ENCODE assay signal across 12 cellular contexts in the genomic region with DNA sequence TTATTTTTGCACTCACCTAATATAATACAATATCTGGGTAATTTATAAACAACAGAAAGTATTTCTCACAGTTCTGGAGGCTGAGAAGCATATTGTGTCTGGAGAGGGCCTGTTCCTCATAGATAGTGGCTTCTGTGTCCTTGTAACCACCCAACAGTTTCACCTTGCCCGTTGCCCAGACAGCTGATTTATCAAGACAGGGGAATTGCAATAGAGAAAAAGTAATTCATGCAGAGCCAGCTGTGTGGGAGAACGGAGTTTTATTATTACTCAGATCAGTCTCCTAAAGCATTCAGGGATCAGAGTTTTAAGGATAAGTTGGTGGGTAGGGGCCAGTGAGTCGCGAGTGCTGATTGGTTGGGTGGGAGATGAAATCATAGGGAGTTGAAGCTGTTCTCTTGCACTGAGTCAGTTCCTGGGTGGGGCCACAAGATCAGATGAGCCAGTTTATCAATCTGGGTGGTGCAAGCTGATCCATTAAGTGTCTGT. TPM values are rescaled to one million over a fixed set of nuclear protein-coding genes. Genes with fewer than 3 reads are reported as not detected.
DNase-seq lines count a peak whose midpoint lies in the region; TF ChIP-seq lines count a peak whose summit lies in the region.
"Had no signal": no experiment of that assay in that cellular context is flagged by ENCODE, and none has a peak within 500 bp of the region (broad histone marks: within the 10 kb centered on the region; RNA-seq: fewer than 3 reads in every experiment).

No MANE protein-coding gene starts in this region.

- no peaks in the 10 kb centered on the region for H3K36me3 ChIP-seq in tibial artery

- H3K27me3 ChIP-seq in tibial artery: no peaks in the 10 kb centered on the region

- no peak overlapping the region for H3K4me3 ChIP-seq in tibial artery
- H3K4me3 ChIP-seq: GM12878 had no signal

- intact Hi-C loops in tibial artery (cut with DNase I; ENCODE audit: low total_unique reads): no loop called here

- DNase-seq in NK-92 treated with Interleukin-12 subunit alpha and Interleukin-12 subunit beta, amount 100 ng/mL, for 24 hours (lab: John Stamatoyannopoulos, UW): peak; percentile 33
- DNase-seq in NK-92 (lab: John Stamatoyannopoulos, UW; ENCODE audit: unreplicated experiment) (no peak), NCI-H226 (peak; percentile 91), amniotic epithelial cell (ENCODE audit: low read depth) (peak; percentile 91), kidney tubule cell (ENCODE audit: low spot score) (peak; percentile 43), KG1 (lab: John Stamatoyannopoulos, UW) (no peak), tibial artery (no peak), ureter (ENCODE audit: low spot score) (no peak)
- DNase-seq: activated CD4-positive, alpha-beta T cell treated with anti-CD3 and anti-CD28 coated beads for 4 hours; NCI-H1092; NCI-H526 had no signal

- no peak overlapping the region for H3K27ac ChIP-seq in tibial artery

- no peak for TF ChIP-seq CTCF in tibial artery (IDR thresholded peaks at IDR 0.05)

- H3K9me3 ChIP-seq in tibial artery: no peaks in the 10 kb centered on the region

- H3K4me1 ChIP-seq in tibial artery: peaks cover 0 to 9% (median 0%) of the 10 kb centered on the region in 4 donors

RNA-seq across cellular contexts. Expression of a gene that starts 34.0 kb away (rescaled TPM):
- 32.7 TPM for total RNA-seq in ureter

Comparison
In these comparisons a context has a peak if more than half of its experiments do, and no peak if none do; other contexts are left out.
1. DNase-seq: peak in NK-92 treated with Interleukin-12 subunit alpha and Interleukin-12 subunit beta, amount 100 ng/mL, for 24 hours (single experiment), NCI-H226 (single experiment), amniotic epithelial cell (single experiment) and kidney tubule cell (single experiment); none in NK-92 (single experiment), KG1 (single experiment), tibial artery (0 of 2) and ureter (single experiment).